ENCODE assay signal across 8 cellular contexts in the genomic region with DNA sequence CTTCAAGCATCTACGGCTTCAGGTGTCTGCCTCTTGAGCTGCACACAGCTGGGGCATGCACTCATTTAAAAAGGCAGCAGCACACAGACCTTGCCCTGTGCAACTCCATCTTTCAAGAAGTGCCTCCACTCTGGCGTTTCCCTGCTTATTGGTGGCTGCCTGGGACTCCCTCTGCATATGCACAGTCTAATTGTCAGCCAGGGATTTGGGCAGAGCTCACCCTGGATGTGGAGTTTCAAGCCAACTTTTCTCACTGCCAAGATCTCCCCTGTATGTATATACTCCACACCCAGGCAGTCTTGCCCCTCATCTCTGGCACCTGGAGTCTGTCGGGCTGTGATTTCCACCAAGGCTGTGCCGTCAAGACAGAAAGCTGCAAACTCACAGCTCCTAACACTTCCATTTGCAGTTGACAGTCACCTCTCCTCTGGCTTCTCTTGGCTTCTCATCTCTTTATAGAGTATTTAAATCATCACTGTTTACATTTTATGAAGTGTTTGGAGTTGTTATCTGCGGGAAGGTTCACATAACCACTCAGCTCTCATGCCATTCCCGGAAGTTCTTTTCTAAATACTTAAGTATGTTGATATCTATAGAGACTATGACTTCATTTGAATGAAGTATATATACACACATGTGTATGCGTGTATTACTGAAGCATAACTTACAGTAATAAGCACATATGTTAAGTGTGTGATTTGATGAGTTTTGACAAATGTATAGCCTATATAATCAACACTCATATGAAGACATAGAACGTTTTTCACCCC.
DNase-seq lines count a peak whose midpoint lies in the region; ATAC-seq and TF ChIP-seq lines count a peak whose summit lies in the region.
"Not testable (repeated sequence)": the region's sequence is repeated elsewhere in the genome, so short reads cannot be mapped to it uniquely, and the experiment has no call there.

No MANE protein-coding gene starts in this region.

- not testable (repeated sequence) for H3K4me2 ChIP-seq in IMR-90 (ENCODE audit: low read depth, low read length)

- not testable (repeated sequence) for H3K9me1 ChIP-seq in IMR-90 (ENCODE audit: insufficient read depth, low read length)

- H3K23ac ChIP-seq in IMR-90 (ENCODE audit: low read depth, low read length): peak overlapping the region; percentile 65

- peak overlapping the region; percentile 61 for H3K27ac ChIP-seq in AG04450 (ENCODE audit: low read depth, low read length)
- peak overlapping the region; percentile 85; the same call in 1 of the 2 replicates for H3K27ac ChIP-seq in IMR-90 (ENCODE audit: insufficient read depth, low read length)
- not testable (repeated sequence) for H3K27ac ChIP-seq in aorta (ENCODE audit: low read depth in 1 of 2, low read length in 2 of 2)

- in situ Hi-C loops in IMR-90 (cut with MboI; ENCODE audit: low sequenced_read_pairs): not testable (repeated sequence)

- H3K9ac ChIP-seq in IMR-90 (ENCODE audit: low read depth, low read length): peak overlapping the region; percentile 34; the same call in 1 of the 2 replicates

- not testable (repeated sequence) for TF ChIP-seq RAD21 in IMR-90 (IDR thresholded peaks at IDR 0.05; ENCODE audit: low read length)

- CTCF ChIA-PET in AG04450 (lab: Charles Lee); IMR-90 (lab: Yijun Ruan, JAX): not testable (repeated sequence)

- H2BK120ac ChIP-seq in IMR-90 (ENCODE audit: low read depth, low read length): peak overlapping the region; percentile 95

- peak overlapping the region; percentile 69 to 86 for H4K8ac ChIP-seq in IMR-90 (ENCODE audit: low read depth in 2 of 2, low read length in 2 of 2)

- H2BK5ac ChIP-seq in IMR-90 (ENCODE audit: low read depth, low read length, poor library complexity, severe bottlenecking): peak overlapping the region; percentile 53

- not testable (repeated sequence) for H3K9me3 ChIP-seq in AG04450 (ENCODE audit: control insufficient read depth, insufficient read depth, low read length); IMR-90 (ENCODE audit: control insufficient read depth, insufficient read depth, low read length); mucosa of descending colon; aorta (ENCODE audit: control insufficient read depth, low read length)

- TF ChIP-seq CTCF in AG04450 (IDR thresholded peaks at IDR 0.05; ENCODE audit: low read depth, low read length); IMR-90 (conservative IDR thresholded peaks at IDR 0.05; ENCODE audit: low read depth, low read length); mucosa of descending colon (IDR thresholded peaks at IDR 0.05): not testable (repeated sequence)

- H4K91ac ChIP-seq in IMR-90 (ENCODE audit: insufficient read depth, low read depth, low read length): peak overlapping the region; percentile 95

- POLR2A ChIA-PET in AG04450 (lab: Yijun Ruan, JAX): interaction anchor here (0.6 kb wide), 1 partner anchor 45 kb away, joined by 6 read pairs; no protein-coding TSS in a partner anchor
- POLR2A ChIA-PET in IMR-90 (lab: Charles Lee; ENCODE audit: unreplicated experiment): not testable (repeated sequence)

- not testable (repeated sequence) for H4K20me1 ChIP-seq in IMR-90 (ENCODE audit: insufficient read depth, low read length)

- peak overlapping the region; percentile 95 for H2AK5ac ChIP-seq in IMR-90 (ENCODE audit: low read depth, low read length)

- H2AFZ ChIP-seq in IMR-90 (replicated peaks; ENCODE audit: low read length, poor library complexity): not testable (repeated sequence)

- H3K4me1 ChIP-seq in IMR-90 (ENCODE audit: control insufficient read depth, insufficient read depth, low read length); mucosa of descending colon (ENCODE audit: low read depth); aorta (ENCODE audit: control insufficient read depth in 1 of 2, insufficient read depth in 2 of 2, low read length in 2 of 2): not testable (repeated sequence)

- not testable (repeated sequence) for H2AK9ac ChIP-seq in IMR-90 (replicated peaks; ENCODE audit: low read depth, low read length, poor library complexity)

- not testable (repeated sequence) for H3K79me1 ChIP-seq in IMR-90 (ENCODE audit: low read depth in 1 of 2, low read length in 2 of 2)

- peak overlapping the region; percentile 49 for H4K5ac ChIP-seq in IMR-90 (ENCODE audit: low read depth, low read length)

- peak overlapping the region; percentile 88 for H2BK20ac ChIP-seq in IMR-90 (ENCODE audit: low read depth, low read length)

- H3K18ac ChIP-seq in IMR-90 (ENCODE audit: low read depth, low read length): peak overlapping the region; percentile 99

- not testable (repeated sequence) for BruUV-seq in IMR-90 (replicated peaks; lab: Mats Ljungman, UMichigan)

- H2BK15ac ChIP-seq in IMR-90 (ENCODE audit: low read depth, low read length): peak overlapping the region; percentile 68; the same call in 1 of the 3 replicates

- peak; percentile 38 for DNase-seq in AG04450 (ENCODE audit: low read depth, low spot score)
- peak; percentile 85 for DNase-seq in IMR-90
- peak; percentile 70 for DNase-seq in NCI-H510A treated with DMSO at 0.1 percent for 48 hours (lab: John Stamatoyannopoulos, UW)
- peak; percentile 58 for DNase-seq in amniotic epithelial cell (ENCODE audit: low read depth)
- not testable (repeated sequence) for DNase-seq in left colon, aorta
- DNase-seq in mucosa of descending colon: peak in 1 of 3 donors; percentile 1

- not testable (repeated sequence) for H3K36me3 ChIP-seq in IMR-90 (ENCODE audit: control insufficient read depth, insufficient read depth, low read length); mucosa of descending colon (ENCODE audit: low read depth); aorta (ENCODE audit: control insufficient read depth in 1 of 2, insufficient read depth in 2 of 2, low read length in 1 of 2)

- peak overlapping the region; percentile 81; the same call in 1 of the 2 replicates for H3K14ac ChIP-seq in IMR-90 (replicated peaks; ENCODE audit: low read depth, low read length)

- H3K56ac ChIP-seq in IMR-90 (ENCODE audit: extremely low read depth, insufficient read depth, low read length): not testable (repeated sequence)

- H3K27me3 ChIP-seq in AG04450 (ENCODE audit: control insufficient read depth, insufficient read depth, low read length); IMR-90 (ENCODE audit: control insufficient read depth, insufficient read depth, low read length); aorta (ENCODE audit: control insufficient read depth in 1 of 2, insufficient read depth in 2 of 2, low read length in 1 of 2): not testable (repeated sequence)

- no CpG with 5 or more reads among the region's 8 CpGs for WGBS in IMR-90 (ENCODE audit: extremely low coverage in 2 of 2, insufficient read length in 1 of 2), 2 experiments
- 68 to 78% methylated on average over 4 to 5 of the region's 8 CpGs for WGBS in aorta, 2 donors

- H3K4me3 ChIP-seq in AG04450 (ENCODE audit: low read depth, low read length); IMR-90 (ENCODE audit: insufficient read depth, low read depth, low read length); mucosa of descending colon; aorta (ENCODE audit: low read length in 2 of 2): not testable (repeated sequence)

- peak overlapping the region; percentile 91 for H3K4ac ChIP-seq in IMR-90 (ENCODE audit: low read depth, low read length)

- TF ChIP-seq POLR2A in IMR-90 (IDR thresholded peaks at IDR 0.05; ENCODE audit: low read depth, low read length): not testable (repeated sequence)

- intact Hi-C loops in IMR-90 (cut with micrococcal nuclease); left colon (cut with DNase I, micrococcal nuclease); mucosa of descending colon (cut with DNase I, micrococcal nuclease); aorta (cut with DNase I): not testable (repeated sequence)

- dilution Hi-C loops in IMR-90 (cut with HindIII; ENCODE audit: low sequenced_read_pairs, unreplicated experiment): not testable (repeated sequence)

- ATAC-seq in IMR-90 (ENCODE audit: low read depth) (peak; percentile 73), esophagus mucosa (peak; percentile 38), left colon (peak; percentile 92), mucosa of descending colon (peak; percentile 68), aorta (ENCODE audit: low FRiP score) (peak; percentile 17)

Comparison
In these comparisons a context has a peak if more than half of its experiments do, and no peak if none do; other contexts are left out.
1. ATAC-seq: peak in every context shown above with its lines; median percentile 92 in left colon; 73 in IMR-90; 68 in mucosa of descending colon; 38 in esophagus mucosa; 17 in aorta.